ENCODE assay signal across 9 cellular contexts in genomic region chr7:31744294-31744874, GRCh38. TPM values are rescaled to one million over a fixed set of nuclear protein-coding genes. Genes with fewer than 3 reads are reported as not detected.
DNase-seq lines count a peak whose midpoint lies in the region; ATAC-seq and TF ChIP-seq lines count a peak whose summit lies in the region.
"Had no signal": no experiment of that assay in that cellular context is flagged by ENCODE, and none has a peak within 500 bp of the region (broad histone marks: within the 10 kb centered on the region; RNA-seq: fewer than 3 reads in every experiment).

No MANE protein-coding gene starts in this region.

- no peaks in the 10 kb centered on the region for H3K36me3 Mint-ChIP-seq in T-helper 17 cell (ENCODE audit: low read depth)
- H3K36me3 Mint-ChIP-seq: activated naive CD4-positive, alpha-beta T cell treated with anti-CD3 and anti-CD28 coated beads, Interleukin-2, amount 50 U/mL, for 72 hours had no signal

- no peaks in the 10 kb centered on the region for H3K27me3 ChIP-seq in right atrium auricular region

- H3K4me3 ChIP-seq in right atrium auricular region (no peak overlapping the region), retinal pigment epithelial cell (ENCODE audit: low read length) (no peak overlapping the region)

- no peaks in the 10 kb centered on the region for H3K27me3 Mint-ChIP-seq in T-helper 17 cell

- TF ChIP-seq CTCF in right atrium auricular region (IDR thresholded peaks at IDR 0.05) (peak; percentile 81 to 88), retinal pigment epithelial cell (conservative IDR thresholded peaks at IDR 0.05; ENCODE audit: low read depth, low read length) (peak; percentile 86)

- no peaks in the 10 kb centered on the region for H3K36me3 ChIP-seq in right atrium auricular region

- H3K4me3 Mint-ChIP-seq in T-helper 17 cell = no peak overlapping the region

- no peaks in the 10 kb centered on the region for H3K4me1 Mint-ChIP-seq in T-helper 17 cell

- peak; percentile 79 for ATAC-seq in GM21367 (IDR thresholded peaks at IDR 0.05; ENCODE audit: unreplicated experiment)
- no peak for ATAC-seq in T-helper 17 cell

- peak; percentile 79 for DNase-seq in EL
- peak; percentile 35 for DNase-seq in HS-27A (ENCODE audit: low read depth)
- DNase-seq in NCI-H69 (lab: John Stamatoyannopoulos, UW) = peak; percentile 73
- DNase-seq in amniotic epithelial cell (ENCODE audit: low read depth) = peak; percentile 58
- DNase-seq in right atrium auricular region (ENCODE audit: low spot score) = peak; percentile 73
- DNase-seq in retinal pigment epithelial cell (ENCODE audit: low read depth) = peak; percentile 27
- DNase-seq in T-helper 17 cell = no peak

- H3K9me3 ChIP-seq in right atrium auricular region = no peaks in the 10 kb centered on the region
- no peaks in the 10 kb centered on the region for H3K9me3 ChIP-seq in T-helper 17 cell (ENCODE audit: control insufficient read depth, low read length, poor library complexity, severe bottlenecking)

- no peaks in the 10 kb centered on the region for H3K4me1 ChIP-seq in right atrium auricular region

- H3K27ac Mint-ChIP-seq in T-helper 17 cell = no peak overlapping the region
- H3K27ac Mint-ChIP-seq: activated naive CD4-positive, alpha-beta T cell treated with anti-CD3 and anti-CD28 coated beads, Interleukin-2, amount 50 U/mL, for 72 hours had no signal

- no peak overlapping the region for H3K27ac ChIP-seq in right atrium auricular region

RNA-seq across cellular contexts. Expression of gene PPP1R17, which starts 57.4 kb away (rescaled TPM):
- total RNA-seq in right atrium auricular region (not detected), T-helper 17 cell (not detected)
- total RNA-seq: activated naive CD4-positive, alpha-beta T cell treated with anti-CD3 and anti-CD28 coated beads, Interleukin-2, amount 50 U/mL, for 72 hours had no signal

Comparison
In these comparisons a context has a peak if more than half of its experiments do, and no peak if none do; other contexts are left out.
1. DNase-seq: peak in EL (single experiment), HS-27A (single experiment), NCI-H69 (single experiment), amniotic epithelial cell (single experiment), right atrium auricular region (single experiment) and retinal pigment epithelial cell (single experiment); none in T-helper 17 cell (0 of 3).